Comparison of ENCODE assay signal across 8 cellular contexts in genomic region chr17:64118452-64118979, GRCh38. TPM values are rescaled to one million over a fixed set of nuclear protein-coding genes. Genes with fewer than 3 reads are reported as not detected.
DNase-seq lines count a peak whose midpoint lies in the region; ATAC-seq and TF ChIP-seq lines count a peak whose summit lies in the region.

No MANE protein-coding gene starts in this region.

- no peak for TF ChIP-seq CTCF in lung (IDR thresholded peaks at IDR 0.05; ENCODE audit: control extremely low read depth, extremely low read depth)

- peak overlapping the region; percentile 86 for H3K4me3 Mint-ChIP-seq in activated T-helper 17 cell treated with anti-CD3 and anti-CD28 coated beads, Interleukin-2, amount 50 U/mL, for 72 hours

- WGBS in lung, 2 donors, result 15 to 24% methylated on average over 5 of the region's 5 CpGs

- H3K9me3 ChIP-seq in lung (ENCODE audit: control insufficient read depth in 2 of 2, insufficient read depth in 1 of 2, low read length in 1 of 2), result no peaks in the 10 kb centered on the region

- peaks cover 0 to 1% of the 10 kb centered on the region in 2 donors for H3K36me3 ChIP-seq in lung (ENCODE audit: control insufficient read depth in 2 of 2, insufficient read depth in 2 of 2, low read length in 2 of 2)

- no peak overlapping the region for H3K27ac ChIP-seq in lung (ENCODE audit: low read depth in 1 of 2, low read length in 1 of 2)

- no peak overlapping the region for H3K4me3 ChIP-seq in lung

- H3K27me3 Mint-ChIP-seq in activated T-helper 17 cell treated with anti-CD3 and anti-CD28 coated beads, Interleukin-2, amount 50 U/mL, for 72 hours, result no peaks in the 10 kb centered on the region

- DNase-seq in DMS 273 (lab: John Stamatoyannopoulos, UW; ENCODE audit: unreplicated experiment), result peak; percentile 86
- DNase-seq in NCI-H1092 (lab: John Stamatoyannopoulos, UW), result peak; percentile 68
- DNase-seq in lung (ENCODE audit: low spot score), result peak; percentile 74
- no peak for DNase-seq in iPS-NIHi7 (ENCODE audit: extremely low spot score)
- no peak for DNase-seq in globus pallidus (ENCODE audit: low spot score)
- DNase-seq in activated gamma-delta T cell (lab: John Stamatoyannopoulos, UW), result no peak

- H3K27me3 ChIP-seq in lung (ENCODE audit: control insufficient read depth, insufficient read depth), result no peaks in the 10 kb centered on the region

- peaks cover 11 to 21% of the 10 kb centered on the region in 2 donors for H3K4me1 ChIP-seq in lung (ENCODE audit: control insufficient read depth in 2 of 2, insufficient read depth in 2 of 2, low read length in 2 of 2)

- ATAC-seq in activated T-helper 17 cell treated with anti-CD3 and anti-CD28 coated beads, Interleukin-2, amount 50 U/mL, for 72 hours (replicated peaks), result no peak
- ATAC-seq in lung (ENCODE audit: insufficient read depth, low FRiP score), result no peak
- ATAC-seq in HG03135 (IDR thresholded peaks at IDR 0.05; ENCODE audit: unreplicated experiment), result no peak

- peaks cover 81% of the 10 kb centered on the region for H3K36me3 Mint-ChIP-seq in activated T-helper 17 cell treated with anti-CD3 and anti-CD28 coated beads, Interleukin-2, amount 50 U/mL, for 72 hours (ENCODE audit: low read depth)

- H3K9me3 Mint-ChIP-seq in activated T-helper 17 cell treated with anti-CD3 and anti-CD28 coated beads, Interleukin-2, amount 50 U/mL, for 72 hours, result no peaks in the 10 kb centered on the region

- H3K27ac Mint-ChIP-seq in activated T-helper 17 cell treated with anti-CD3 and anti-CD28 coated beads, Interleukin-2, amount 50 U/mL, for 72 hours, result peak overlapping the region; percentile 79

- H3K4me1 Mint-ChIP-seq in activated T-helper 17 cell treated with anti-CD3 and anti-CD28 coated beads, Interleukin-2, amount 50 U/mL, for 72 hours, result peaks cover 51% of the 10 kb centered on the region

RNA-seq across cellular contexts. Expression of gene ERN1, which starts 11.4 kb away (rescaled TPM):
- 10 to 100 TPM; 42.2 to 93.3 TPM for total RNA-seq in activated T-helper 17 cell treated with anti-CD3 and anti-CD28 coated beads, Interleukin-2, amount 50 U/mL, for 72 hours
- 10 to 100 TPM; 23.9 to 34.2 TPM for total RNA-seq in lung
- polyA plus RNA-seq in lung, result 10 to 100 TPM in 1 of 2 donors, 1 to 10 TPM in 1; 8.3 to 14.8 TPM

Comparison
In these comparisons a context has a peak if more than half of its experiments do, and no peak if none do; other contexts are left out.
1. DNase-seq: peak in DMS 273 (single experiment), NCI-H1092 (single experiment) and lung (single experiment); none in iPS-NIHi7 (single experiment), globus pallidus (single experiment) and activated gamma-delta T cell (single experiment).